Comparison of ENCODE assay signal across 19 cellular contexts in the genomic region with DNA sequence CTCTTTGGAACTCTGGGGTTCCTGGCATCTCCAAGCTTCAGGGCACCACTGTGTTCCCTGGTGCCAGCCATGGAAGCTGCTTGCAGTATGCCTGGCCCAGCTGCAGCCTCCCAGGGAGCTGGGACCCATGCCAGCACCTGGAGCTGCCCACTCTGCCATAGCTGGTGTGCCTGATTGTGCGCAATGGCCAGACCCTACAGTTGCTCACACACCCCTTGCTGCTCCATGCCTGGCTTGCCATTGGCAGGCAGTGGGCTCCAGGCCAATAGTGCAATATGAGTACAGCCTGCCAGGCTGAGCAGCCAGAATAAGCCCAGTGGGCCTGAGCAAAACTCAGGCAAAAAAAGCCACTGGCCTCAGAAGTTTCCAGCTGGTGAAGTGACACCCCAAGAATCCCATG. TPM values are rescaled to one million over a fixed set of nuclear protein-coding genes. Genes with fewer than 3 reads are reported as not detected.
A peak's percentile ranks its signal among the peaks of the same experiment; 100 is the strongest.
DNase-seq lines count a peak whose midpoint lies in the region; ATAC-seq and TF ChIP-seq lines count a peak whose summit lies in the region.
"Had no signal": no experiment of that assay in that cellular context is flagged by ENCODE, and none has a peak within 500 bp of the region (broad histone marks: within the 10 kb centered on the region; RNA-seq: fewer than 3 reads in every experiment).

No MANE protein-coding gene starts in this region.

- no peaks in the 10 kb centered on the region for H3K9me3 ChIP-seq in right atrium auricular region
- H3K9me3 ChIP-seq: lower lobe of right lung had no signal

- TF ChIP-seq POLR2A in lower leg skin (IDR thresholded peaks at IDR 0.05): no peak

- H3K4me3 ChIP-seq in right atrium auricular region (no peak overlapping the region), lower leg skin (ENCODE audit: low read depth, poor library complexity, severe bottlenecking) (no peak overlapping the region)
- H3K4me3 ChIP-seq: GM23248, lower lobe of right lung had no signal

- DNase-seq in Right ventricle myocardium inferior (ENCODE audit: missing footprints): no peak
- DNase-seq in right atrium auricular region (ENCODE audit: low spot score): no peak
- peak; percentile 4 for DNase-seq in NCI-H2171 (lab: John Stamatoyannopoulos, UW)
- peak; percentile 82 for DNase-seq in cardiac septum (ENCODE audit: low spot score)
- DNase-seq in stimulated activated effector memory CD8-positive, alpha-beta T cell treated with anti-CD3 and anti-CD28 coated beads, Interleukin-12 subunit alpha, Interleukin-12 subunit beta, amount 100 ng/mL, for 72 hours (ENCODE audit: low spot score in 2 of 2): no peak
- DNase-seq in CD14-positive monocyte (ENCODE audit: low spot score): no peak
- no peak for DNase-seq in lower leg skin (ENCODE audit: low spot score in 2 of 2)
- DNase-seq in AG20443 (ENCODE audit: low spot score): no peak
- DNase-seq: activated CD4-positive, alpha-beta T cell treated with anti-CD3 and anti-CD28 coated beads for 48 hours; DMS153; GF-D8; GM23248; lower lobe of right lung; NCI-H1930; stimulated activated CD4-positive, alpha-beta T cell treated with anti-CD3 and anti-CD28 coated beads, Interleukin-15, amount 100 ng/mL, for 24 hours had no signal

- TF ChIP-seq CTCF in right atrium auricular region (IDR thresholded peaks at IDR 0.05): no peak
- TF ChIP-seq CTCF in CD14-positive monocyte (IDR thresholded peaks at IDR 0.05): no peak
- no peak for TF ChIP-seq CTCF in lower leg skin (IDR thresholded peaks at IDR 0.05)

- no peak overlapping the region for H3K4me3 Mint-ChIP-seq in stimulated activated effector memory CD8-positive, alpha-beta T cell treated with anti-CD3 and anti-CD28 coated beads, Interleukin-12 subunit alpha, Interleukin-12 subunit beta, amount 100 ng/mL, for 72 hours
- no peak overlapping the region for H3K4me3 Mint-ChIP-seq in CD14-positive monocyte
- H3K4me3 Mint-ChIP-seq: brain had no signal

- no peaks in the 10 kb centered on the region for H3K4me1 ChIP-seq in right atrium auricular region
- H3K4me1 ChIP-seq: lower lobe of right lung had no signal

- H3K27me3 ChIP-seq in right atrium auricular region: no peaks in the 10 kb centered on the region

- intact Hi-C loops in Right ventricle myocardium inferior (cut with DNase I): loop anchor here (10.0 kb wide), 2 partner anchors 163 to 223 kb away; a partner anchor contains a TSS
- intact Hi-C loops in cardiac septum (cut with DNase I): loop anchor here (10.0 kb wide), 2 partner anchors 313 to 483 kb away; no protein-coding TSS in a partner anchor
- intact Hi-C loops in CD14-positive monocyte (cut with micrococcal nuclease): no loop called here
- intact Hi-C loops in lower leg skin (cut with DNase I; ENCODE audit: low total_unique reads): no loop called here

- 92 to 100% methylated on average over 1 of the region's 1 CpG for WGBS in lower leg skin, 2 donors

- no peaks in the 10 kb centered on the region for H3K36me3 ChIP-seq in right atrium auricular region
- H3K36me3 ChIP-seq: lower lobe of right lung had no signal

- no peaks in the 10 kb centered on the region for H3K36me3 Mint-ChIP-seq in stimulated activated effector memory CD8-positive, alpha-beta T cell treated with anti-CD3 and anti-CD28 coated beads, Interleukin-12 subunit alpha, Interleukin-12 subunit beta, amount 100 ng/mL, for 72 hours
- no peaks in the 10 kb centered on the region for H3K36me3 Mint-ChIP-seq in CD14-positive monocyte
- H3K36me3 Mint-ChIP-seq: brain had no signal

- no peaks in the 10 kb centered on the region for H3K9me3 Mint-ChIP-seq in stimulated activated effector memory CD8-positive, alpha-beta T cell treated with anti-CD3 and anti-CD28 coated beads, Interleukin-12 subunit alpha, Interleukin-12 subunit beta, amount 100 ng/mL, for 72 hours
- H3K9me3 Mint-ChIP-seq in CD14-positive monocyte: peaks cover 0 to 14% (median 3%) of the 10 kb centered on the region in 7 donors
- H3K9me3 Mint-ChIP-seq: activated T-helper 2 cell treated with anti-CD3 and anti-CD28 coated beads, Interferon-gamma antibody, Interleukin-2, Interleukin-4, amounts not matched to agents 10 μg/mL and 5 μg/mL and 100 μg/mL, durations not matched to agents 14 hours and 24 hours and 36 hours; brain; IgD-negative memory B cell had no signal

- peak overlapping the region; percentile 58 for H3K27ac Mint-ChIP-seq in stimulated activated effector memory CD8-positive, alpha-beta T cell treated with anti-CD3 and anti-CD28 coated beads, Interleukin-12 subunit alpha, Interleukin-12 subunit beta, amount 100 ng/mL, for 72 hours
- H3K27ac Mint-ChIP-seq in CD14-positive monocyte: no peak overlapping the region
- H3K27ac Mint-ChIP-seq: activated T-helper 2 cell treated with anti-CD3 and anti-CD28 coated beads, Interferon-gamma antibody, Interleukin-2, Interleukin-4, amounts not matched to agents 10 μg/mL and 5 μg/mL and 100 μg/mL, durations not matched to agents 14 hours and 24 hours and 36 hours had no signal

- peak; percentile 51 for ATAC-seq in Right ventricle myocardium inferior
- no peak for ATAC-seq in stimulated activated effector memory CD8-positive, alpha-beta T cell treated with anti-CD3 and anti-CD28 coated beads, Interleukin-12 subunit alpha, Interleukin-12 subunit beta, amount 100 ng/mL, for 72 hours
- ATAC-seq: lower lobe of right lung had no signal

- peaks cover 0 to 2% (median under 1%) of the 10 kb centered on the region in 3 donors for H3K27me3 Mint-ChIP-seq in CD14-positive monocyte (ENCODE audit: low read depth in 3 of 3)
- H3K27me3 Mint-ChIP-seq: brain had no signal

- H3K27ac ChIP-seq in right atrium auricular region: no peak overlapping the region
- H3K27ac ChIP-seq: C4-2B, GM23248, lower lobe of right lung had no signal

- peaks cover 56% of the 10 kb centered on the region for H3K4me1 Mint-ChIP-seq in stimulated activated effector memory CD8-positive, alpha-beta T cell treated with anti-CD3 and anti-CD28 coated beads, Interleukin-12 subunit alpha, Interleukin-12 subunit beta, amount 100 ng/mL, for 72 hours
- H3K4me1 Mint-ChIP-seq in CD14-positive monocyte: peaks cover 4% of the 10 kb centered on the region

RNA-seq across cellular contexts. Expression of a gene that starts 24.9 kb away (rescaled TPM):
- total RNA-seq in Right ventricle myocardium inferior (167 TPM), right atrium auricular region (100 to 1,000 TPM in 1 of 2 donors, 10 to 100 TPM in 1; 96.3 to 144 TPM), cardiac septum (200 TPM), lower leg skin (100 to 1,000 TPM; 123 to 132 (median 125) TPM)
- polyA plus RNA-seq in CD14-positive monocyte: 1 to 10 TPM in 1 of 2 donors, under 1 TPM in 1; 0.75 to 4.6 TPM

RNA-seq across cellular contexts. Expression of a gene that starts 43.8 kb away (rescaled TPM):
- 146 TPM for total RNA-seq in Right ventricle myocardium inferior
- 100 to 1,000 TPM in 1 of 2 donors, 10 to 100 TPM in 1; 82.3 to 142 TPM for total RNA-seq in right atrium auricular region
- 135 TPM for total RNA-seq in cardiac septum
- polyA plus RNA-seq in CD14-positive monocyte: 10 to 100 TPM; 30.9 to 31.7 TPM
- total RNA-seq in lower leg skin: 100 to 1,000 TPM in 1 of 4 donors, 10 to 100 TPM in 3; 67.1 to 102 (median 83.1) TPM

Comparison
In these comparisons a context has a peak if more than half of its experiments do, and no peak if none do; other contexts are left out.
1. DNase-seq: peak in NCI-H2171 (single experiment) and cardiac septum (single experiment); none in Right ventricle myocardium inferior (single experiment), right atrium auricular region (single experiment), stimulated activated effector memory CD8-positive, alpha-beta T cell treated with anti-CD3 and anti-CD28 coated beads, Interleukin-12 subunit alpha, Interleukin-12 subunit beta, amount 100 ng/mL, for 72 hours (0 of 2), CD14-positive monocyte (single experiment), lower leg skin (0 of 2) and AG20443 (single experiment).
2. intact Hi-C loops: an anchor here in Right ventricle myocardium inferior (10.0 kb wide) and cardiac septum (10.0 kb wide); none called in CD14-positive monocyte and lower leg skin.